In genomic region chr9:124346347-124347163, GRCh38 we compare ENCODE assay signal across 29 cellular contexts.
A peak's percentile ranks its signal among the peaks of the same experiment; 100 is the strongest.
DNase-seq lines count a peak whose midpoint lies in the region; ATAC-seq and TF ChIP-seq lines count a peak whose summit lies in the region.
"Had no signal": no experiment of that assay in that cellular context is flagged by ENCODE, and none has a peak within 500 bp of the region (broad histone marks: within the 10 kb centered on the region; RNA-seq: fewer than 3 reads in every experiment).

No MANE protein-coding gene starts in this region.

- peaks cover 39% of the 10 kb centered on the region for H3K36me3 ChIP-seq in right atrium auricular region
- H3K36me3 ChIP-seq in lower lobe of right lung: peaks cover 96% of the 10 kb centered on the region
- peaks cover 66% of the 10 kb centered on the region for H3K36me3 ChIP-seq in upper lobe of right lung
- peaks cover 49 to 98% (median 94%) of the 10 kb centered on the region in 4 donors for H3K36me3 ChIP-seq in stomach

- TF ChIP-seq POLR2A in stomach (IDR thresholded peaks at IDR 0.05): no peak

- H3K27me3 ChIP-seq in right atrium auricular region (no peaks in the 10 kb centered on the region), lower lobe of right lung (ENCODE audit: low read depth) (no peaks in the 10 kb centered on the region), upper lobe of right lung (no peaks in the 10 kb centered on the region), stomach (no peaks in the 10 kb centered on the region)
- H3K27me3 ChIP-seq: pancreas, tibial nerve had no signal

- TF ChIP-seq CTCF in right atrium auricular region (IDR thresholded peaks at IDR 0.05) (no peak), lower lobe of right lung (IDR thresholded peaks at IDR 0.05) (no peak), upper lobe of right lung (IDR thresholded peaks at IDR 0.05) (no peak), stomach (IDR thresholded peaks at IDR 0.05) (no peak)

- H3K4me1 Mint-ChIP-seq in T-helper 17 cell: peaks cover 2% of the 10 kb centered on the region
- H3K4me1 Mint-ChIP-seq: naive B cell had no signal

- H3K36me3 Mint-ChIP-seq in T-helper 17 cell (ENCODE audit: low read depth): peaks cover 2% of the 10 kb centered on the region
- H3K36me3 Mint-ChIP-seq: activated naive CD8-positive, alpha-beta T cell had no signal

- DNase-seq in Right ventricle myocardium inferior (ENCODE audit: missing footprints): peak; percentile 39
- DNase-seq in right atrium auricular region (ENCODE audit: low spot score): no peak
- no peak for DNase-seq in T-helper 17 cell
- peak; percentile 40 for DNase-seq in lower lobe of right lung
- DNase-seq in upper lobe of right lung: peak; percentile 65
- no peak for DNase-seq in stomach
- no peak for DNase-seq in EL
- DNase-seq: 8988T; activated CD4-positive, alpha-beta T cell treated with anti-CD3 and anti-CD28 coated beads, Interleukin-2, amount 50 U/mL, for 4 hours; activated CD4-positive, CD25-positive, alpha-beta regulatory T cell; activated CD8-positive, alpha-beta memory T cell treated with anti-CD3 and anti-CD28 coated beads, Interleukin-2, amount 50 U/mL, for 48 hours; CD4-positive, alpha-beta T cell; central memory CD4-positive, alpha-beta T cell; DMS153; Karpas-422; naive B cell; NCI-H1694; NCI-H226; NCI-H748 treated with DMSO at 0.1 percent for 48 hours; SHP77 treated with DMSO at 0.1 percent for 48 hours; SW 1271 had no signal

- intact Hi-C loops in Right ventricle myocardium inferior (cut with DNase I): no loop called here
- intact Hi-C loops in lower lobe of right lung (cut with DNase I): no loop called here
- intact Hi-C loops in upper lobe of right lung (cut with DNase I): loop anchor here (10.0 kb wide), 1 partner anchor 58 kb away; no protein-coding TSS in a partner anchor
- intact Hi-C loops in stomach (cut with DNase I; ENCODE audit: low total_unique reads): no loop called here

- H3K27ac ChIP-seq in right atrium auricular region (no peak overlapping the region), lower lobe of right lung (no peak overlapping the region), upper lobe of right lung (no peak overlapping the region), stomach (no peak overlapping the region)
- H3K27ac ChIP-seq: pancreas had no signal

- no peaks in the 10 kb centered on the region for H3K27me3 Mint-ChIP-seq in T-helper 17 cell
- H3K27me3 Mint-ChIP-seq: activated naive CD8-positive, alpha-beta T cell; CD4-positive, alpha-beta T cell; naive B cell; stimulated activated naive CD8-positive, alpha-beta T cell treated with anti-CD3 and anti-CD28 coated beads, Interleukin-15, Interleukin-2, amounts not matched to agents 100 ng/mL and 50 ng/mL, for 24 hours had no signal

- no peak overlapping the region for H3K4me3 Mint-ChIP-seq in T-helper 17 cell
- H3K4me3 Mint-ChIP-seq: activated naive CD8-positive, alpha-beta T cell; CD4-positive, alpha-beta T cell; stimulated activated naive CD8-positive, alpha-beta T cell treated with anti-CD3 and anti-CD28 coated beads, Interleukin-15, Interleukin-2, amounts not matched to agents 100 ng/mL and 50 ng/mL, for 24 hours had no signal

- no peak for ATAC-seq in Right ventricle myocardium inferior
- no peak for ATAC-seq in T-helper 17 cell
- ATAC-seq in lower lobe of right lung: no peak
- no peak for ATAC-seq in upper lobe of right lung
- no peak for ATAC-seq in HG02885 (IDR thresholded peaks at IDR 0.05; ENCODE audit: poor library complexity, unreplicated experiment)
- ATAC-seq: pancreas, right cardiac atrium had no signal

- peaks cover 0 to 19% of the 10 kb centered on the region in 2 donors for H3K4me1 ChIP-seq in right atrium auricular region
- H3K4me1 ChIP-seq in lower lobe of right lung: peaks cover 20% of the 10 kb centered on the region
- no peaks in the 10 kb centered on the region for H3K4me1 ChIP-seq in upper lobe of right lung
- H3K4me1 ChIP-seq in stomach: peaks cover 0 to 20% (median 8%) of the 10 kb centered on the region in 4 donors
- H3K4me1 ChIP-seq: HAP-1, pancreas had no signal

- no peak for TF ChIP-seq EP300 in stomach (IDR thresholded peaks at IDR 0.05)

- 87 to 94% (median 87%) methylated on average over 17 to 34 of the region's 34 CpGs for WGBS in stomach, 5 donors

- H3K9me3 ChIP-seq in right atrium auricular region: no peaks in the 10 kb centered on the region
- no peaks in the 10 kb centered on the region for H3K9me3 ChIP-seq in T-helper 17 cell (ENCODE audit: control insufficient read depth, low read length, poor library complexity, severe bottlenecking)
- no peaks in the 10 kb centered on the region for H3K9me3 ChIP-seq in lower lobe of right lung
- H3K9me3 ChIP-seq in upper lobe of right lung: no peaks in the 10 kb centered on the region
- no peaks in the 10 kb centered on the region for H3K9me3 ChIP-seq in stomach
- H3K9me3 ChIP-seq: HAP-1, pancreas, tibial nerve had no signal

- H3K4me3 ChIP-seq in right atrium auricular region (no peak overlapping the region), lower lobe of right lung (no peak overlapping the region), upper lobe of right lung (no peak overlapping the region), stomach (no peak overlapping the region)
- H3K4me3 ChIP-seq: HAP-1, pancreas, tibial nerve had no signal

- H3K27ac Mint-ChIP-seq in T-helper 17 cell: peak overlapping the region; percentile 41
- H3K27ac Mint-ChIP-seq: activated naive CD8-positive, alpha-beta T cell; activated T-helper 2 cell treated with anti-CD3 and anti-CD28 coated beads, Interferon-gamma antibody, Interleukin-2, Interleukin-4, amounts not matched to agents 10 μg/mL and 5 μg/mL and 100 μg/mL, durations not matched to agents 14 hours and 24 hours and 36 hours; CD4-positive, alpha-beta T cell; stimulated activated naive CD8-positive, alpha-beta T cell treated with anti-CD3 and anti-CD28 coated beads, Interleukin-15, Interleukin-2, amounts not matched to agents 100 ng/mL and 50 ng/mL, for 24 hours had no signal

Comparison
In these comparisons a context has a peak if more than half of its experiments do, and no peak if none do; other contexts are left out.
1. DNase-seq: peak in Right ventricle myocardium inferior (single experiment), lower lobe of right lung (single experiment) and upper lobe of right lung (single experiment); none in right atrium auricular region (single experiment), T-helper 17 cell (0 of 3), stomach (single experiment) and EL (single experiment).